Comparison of ENCODE assay signal across 35 cellular contexts in genomic region chr17:81638683-81639082, GRCh38. TPM values are rescaled to one million over a fixed set of nuclear protein-coding genes. Genes with fewer than 3 reads are reported as not detected.
A peak's percentile ranks its signal among the peaks of the same experiment; 100 is the strongest.
DNase-seq lines count a peak whose midpoint lies in the region; ATAC-seq, FAIRE-seq and TF ChIP-seq lines count a peak whose summit lies in the region.
"Had no signal": no experiment of that assay in that cellular context is flagged by ENCODE, and none has a peak within 500 bp of the region (broad histone marks: within the 10 kb centered on the region; RNA-seq: fewer than 3 reads in every experiment).

No MANE protein-coding gene starts in this region.

- CTCF ChIA-PET in activated CD4-positive, alpha-beta memory T cell treated with anti-CD3 and anti-CD28 coated beads, Interleukin-2, amount 10 ng/mL, durations not matched to agents 7 days and 5 days (lab: Charles Lee): no interaction called here
- CTCF ChIA-PET in activated CD4-positive, alpha-beta memory T cell treated with anti-CD3 and anti-CD28 coated beads for 36 hours (lab: Charles Lee): no interaction called here
- CTCF ChIA-PET in CD8-positive, alpha-beta T cell (lab: Charles Lee): no interaction called here

- no peaks in the 10 kb centered on the region for H3K9me3 ChIP-seq in CD8-positive, alpha-beta T cell (ENCODE audit: low read length)
- no peaks in the 10 kb centered on the region for H3K9me3 ChIP-seq in astrocyte (ENCODE audit: insufficient read depth, low read depth, low read length)
- H3K9me3 ChIP-seq: mucosa of descending colon, neutrophil, prostate gland, right lobe of liver, SK-N-SH, spleen, stomach, uterus had no signal

- peaks cover 17% of the 10 kb centered on the region for H3K4me1 Mint-ChIP-seq in activated CD4-positive, alpha-beta memory T cell treated with anti-CD3 and anti-CD28 coated beads, Interleukin-2, amount 10 ng/mL, durations not matched to agents 7 days and 5 days
- peaks cover 19% of the 10 kb centered on the region for H3K4me1 Mint-ChIP-seq in activated CD4-positive, alpha-beta memory T cell treated with anti-CD3 and anti-CD28 coated beads for 36 hours (ENCODE audit: low read depth)
- peaks cover 21% of the 10 kb centered on the region for H3K4me1 Mint-ChIP-seq in CD8-positive, alpha-beta T cell (ENCODE audit: low read depth)
- H3K4me1 Mint-ChIP-seq in astrocyte (ENCODE audit: low read depth, unreplicated experiment): peaks cover 11% of the 10 kb centered on the region
- peaks cover 11 to 26% (median 17%) of the 10 kb centered on the region in 4 donors for H3K4me1 Mint-ChIP-seq in naive thymus-derived CD8-positive, alpha-beta T cell

- no peaks in the 10 kb centered on the region for H3K36me3 ChIP-seq in CD8-positive, alpha-beta T cell (ENCODE audit: insufficient read depth, low read length)
- H3K36me3 ChIP-seq in astrocyte (ENCODE audit: insufficient read depth, low read length): peaks cover 2% of the 10 kb centered on the region
- H3K36me3 ChIP-seq: neutrophil, prostate gland, right lobe of liver, stomach, uterus had no signal

- H3K27me3 ChIP-seq in CD8-positive, alpha-beta T cell (ENCODE audit: insufficient read depth, low read length): no peaks in the 10 kb centered on the region
- H3K27me3 ChIP-seq in astrocyte (ENCODE audit: insufficient read depth, low read length): no peaks in the 10 kb centered on the region
- H3K27me3 ChIP-seq: right lobe of liver, spleen, stomach, uterus had no signal

- H2AFZ ChIP-seq in astrocyte (ENCODE audit: low read depth, low read length): no peak overlapping the region

- FAIRE-seq in astrocyte (lab: Jason Lieb, UNC): no peak
- FAIRE-seq: A204.1 had no signal

- DNase-seq in activated CD4-positive, alpha-beta memory T cell treated with anti-CD3 and anti-CD28 coated beads, Interleukin-2, amount 10 ng/mL, durations not matched to agents 7 days and 5 days: no peak
- no peak for DNase-seq in activated CD4-positive, alpha-beta memory T cell treated with anti-CD3 and anti-CD28 coated beads for 36 hours
- no peak for DNase-seq in CD8-positive, alpha-beta T cell
- DNase-seq in astrocyte (ENCODE audit: low read depth) (no peak), NCI-H526 (lab: John Stamatoyannopoulos, UW) (no peak)
- DNase-seq in naive thymus-derived CD8-positive, alpha-beta T cell: no peak
- DNase-seq: activated CD4-positive, alpha-beta T cell treated with anti-CD3 and anti-CD28 coated beads for 1 hour; activated naive CD4-positive, alpha-beta T cell; activated T-cell treated with anti-CD3 and anti-CD28 coated beads, Interleukin-2, amount 50 U/mL, for 1 hour; anterior cingulate cortex; effector CD4-positive, alpha-beta T cell; EL; H9; hypothalamus; left cardiac atrium; mucosa of descending colon; NCI-H1436; NCI-H2081 treated with DMSO at 0.1 percent for 48 hours; NCI-H2227 treated with DMSO at 0.1 percent for 48 hours; NCI-H526 treated with DMSO at 0.1 percent for 48 hours; NK-92 treated with Interleukin-12 subunit alpha and Interleukin-12 subunit beta, amount 100 ng/mL, for 24 hours; PC-3; right lobe of liver; SK-N-SH; spleen; stomach; uterus had no signal

- POLR2A ChIA-PET in activated CD4-positive, alpha-beta memory T cell treated with anti-CD3 and anti-CD28 coated beads, Interleukin-2, amount 10 ng/mL, durations not matched to agents 7 days and 5 days (lab: Charles Lee): interaction anchor here (0.8 to 1.4 kb wide), 2 partner anchors 15 to 28 kb away, joined by 3 to 5 read pairs; partner anchors contain the start of genes CCDC137 and OXLD1
- POLR2A ChIA-PET in activated CD4-positive, alpha-beta memory T cell treated with anti-CD3 and anti-CD28 coated beads for 36 hours (lab: Charles Lee): no interaction called here
- POLR2A ChIA-PET in CD8-positive, alpha-beta T cell (lab: Charles Lee): interaction anchor here (1.2 kb wide), 1 partner anchor 27 kb away, joined by 3 read pairs; no protein-coding TSS in a partner anchor
- POLR2A ChIA-PET in naive thymus-derived CD8-positive, alpha-beta T cell (lab: Charles Lee): interaction anchor here (0.7 kb wide), 2 partner anchors 20 to 86 kb away, joined by 3 to 6 read pairs; no protein-coding TSS in a partner anchor

- no peak for TF ChIP-seq CTCF in CD8-positive, alpha-beta T cell (IDR thresholded peaks at IDR 0.05)
- TF ChIP-seq CTCF in astrocyte (IDR thresholded peaks at IDR 0.05; ENCODE audit: insufficient read depth, low read depth, low read length): no peak

- intact Hi-C loops in activated CD4-positive, alpha-beta memory T cell treated with anti-CD3 and anti-CD28 coated beads for 36 hours (cut with micrococcal nuclease): no loop called here
- intact Hi-C loops in CD8-positive, alpha-beta T cell (cut with DNase I, micrococcal nuclease): loop anchor here in 1 of 2 experiments (5.0 kb wide), 1 partner anchor 44 kb away; the partner anchor contains the start of genes ARL16 and HGS

- H3K4me1 ChIP-seq in CD8-positive, alpha-beta T cell (ENCODE audit: insufficient read depth, low read length): peaks cover 19% of the 10 kb centered on the region
- peaks cover 22% of the 10 kb centered on the region for H3K4me1 ChIP-seq in astrocyte (ENCODE audit: insufficient read depth, low read length)

- ATAC-seq in CD8-positive, alpha-beta T cell: no peak
- ATAC-seq in naive thymus-derived CD8-positive, alpha-beta T cell: no peak
- ATAC-seq in GM21723 (IDR thresholded peaks at IDR 0.05; ENCODE audit: unreplicated experiment) (no peak), GM18870 (IDR thresholded peaks at IDR 0.05; ENCODE audit: unreplicated experiment) (no peak)
- ATAC-seq: left cardiac atrium, mucosa of descending colon, PC-3, right lobe of liver had no signal

- no peak overlapping the region for H3K4me3 ChIP-seq in CD8-positive, alpha-beta T cell (ENCODE audit: low read depth, low read length)
- H3K4me3 ChIP-seq in astrocyte (ENCODE audit: insufficient read depth, low read depth, low read length): no peak overlapping the region
- H3K4me3 ChIP-seq: lung, mucosa of descending colon, prostate gland, right lobe of liver, spleen, stomach, uterus had no signal

- no peak overlapping the region for H3K27ac ChIP-seq in CD8-positive, alpha-beta T cell (ENCODE audit: low read depth, low read length)
- no peak overlapping the region for H3K27ac ChIP-seq in astrocyte (ENCODE audit: low read depth, low read length)
- H3K27ac ChIP-seq: neutrophil, prostate gland, right lobe of liver, spleen, stomach, uterus had no signal

- H3K9me3 Mint-ChIP-seq in activated CD4-positive, alpha-beta memory T cell treated with anti-CD3 and anti-CD28 coated beads, Interleukin-2, amount 10 ng/mL, durations not matched to agents 7 days and 5 days: no peaks in the 10 kb centered on the region
- no peaks in the 10 kb centered on the region for H3K9me3 Mint-ChIP-seq in activated CD4-positive, alpha-beta memory T cell treated with anti-CD3 and anti-CD28 coated beads for 36 hours
- H3K9me3 Mint-ChIP-seq in CD8-positive, alpha-beta T cell: no peaks in the 10 kb centered on the region
- H3K9me3 Mint-ChIP-seq in astrocyte (ENCODE audit: unreplicated experiment): no peaks in the 10 kb centered on the region
- H3K9me3 Mint-ChIP-seq in naive thymus-derived CD8-positive, alpha-beta T cell: no peaks in the 10 kb centered on the region
- H3K9me3 Mint-ChIP-seq: T-helper 1 cell treated with Interleukin-12 subunit alpha and Interleukin-12 subunit beta and Interleukin-4 antibody, amounts not matched to agents 30 μg/mL and 1 μg/mL, for 36 hours had no signal

- peaks cover 26% of the 10 kb centered on the region for H4K20me1 ChIP-seq in astrocyte (ENCODE audit: insufficient read depth, low read length)

- H3K9ac ChIP-seq in astrocyte (ENCODE audit: low read length): no peak overlapping the region
- H3K9ac ChIP-seq: SK-N-SH had no signal

- peak overlapping the region; percentile 8 for H3K4me3 Mint-ChIP-seq in activated CD4-positive, alpha-beta memory T cell treated with anti-CD3 and anti-CD28 coated beads, Interleukin-2, amount 10 ng/mL, durations not matched to agents 7 days and 5 days
- H3K4me3 Mint-ChIP-seq in activated CD4-positive, alpha-beta memory T cell treated with anti-CD3 and anti-CD28 coated beads for 36 hours: no peak overlapping the region
- H3K4me3 Mint-ChIP-seq in CD8-positive, alpha-beta T cell: peak overlapping the region; percentile 49
- H3K4me3 Mint-ChIP-seq in astrocyte (ENCODE audit: unreplicated experiment): peak overlapping the region; percentile 74
- peak overlapping the region in 9 of 10 donors; percentile 13 to 59 (median 31) for H3K4me3 Mint-ChIP-seq in naive thymus-derived CD8-positive, alpha-beta T cell
- H3K4me3 Mint-ChIP-seq: T-helper 1 cell treated with Interleukin-12 subunit alpha and Interleukin-12 subunit beta and Interleukin-4 antibody, amounts not matched to agents 30 μg/mL and 1 μg/mL, for 36 hours had no signal

- H3K4me2 ChIP-seq in astrocyte (ENCODE audit: low read length): no peak overlapping the region

- H3K27ac Mint-ChIP-seq in activated CD4-positive, alpha-beta memory T cell treated with anti-CD3 and anti-CD28 coated beads, Interleukin-2, amount 10 ng/mL, durations not matched to agents 7 days and 5 days: no peak overlapping the region
- H3K27ac Mint-ChIP-seq in activated CD4-positive, alpha-beta memory T cell treated with anti-CD3 and anti-CD28 coated beads for 36 hours: no peak overlapping the region
- no peak overlapping the region for H3K27ac Mint-ChIP-seq in CD8-positive, alpha-beta T cell
- no peak overlapping the region for H3K27ac Mint-ChIP-seq in astrocyte (ENCODE audit: unreplicated experiment)
- H3K27ac Mint-ChIP-seq in naive thymus-derived CD8-positive, alpha-beta T cell: peak overlapping the region in 4 of 10 donors; percentile 14 to 75 (median 48)
- H3K27ac Mint-ChIP-seq: H9; T-helper 1 cell treated with Interleukin-12 subunit alpha and Interleukin-12 subunit beta and Interleukin-4 antibody, amounts not matched to agents 30 μg/mL and 1 μg/mL, for 36 hours had no signal

- H3K36me3 Mint-ChIP-seq in activated CD4-positive, alpha-beta memory T cell treated with anti-CD3 and anti-CD28 coated beads, Interleukin-2, amount 10 ng/mL, durations not matched to agents 7 days and 5 days (ENCODE audit: low read depth): peaks cover 7% of the 10 kb centered on the region
- peaks cover 3% of the 10 kb centered on the region for H3K36me3 Mint-ChIP-seq in activated CD4-positive, alpha-beta memory T cell treated with anti-CD3 and anti-CD28 coated beads for 36 hours
- H3K36me3 Mint-ChIP-seq in CD8-positive, alpha-beta T cell: peaks cover 4% of the 10 kb centered on the region
- no peaks in the 10 kb centered on the region for H3K36me3 Mint-ChIP-seq in astrocyte (ENCODE audit: low read depth, unreplicated experiment)
- no peaks in the 10 kb centered on the region for H3K36me3 Mint-ChIP-seq in naive thymus-derived CD8-positive, alpha-beta T cell

- H3K27me3 Mint-ChIP-seq in activated CD4-positive, alpha-beta memory T cell treated with anti-CD3 and anti-CD28 coated beads, Interleukin-2, amount 10 ng/mL, durations not matched to agents 7 days and 5 days: no peaks in the 10 kb centered on the region
- H3K27me3 Mint-ChIP-seq in activated CD4-positive, alpha-beta memory T cell treated with anti-CD3 and anti-CD28 coated beads for 36 hours: no peaks in the 10 kb centered on the region
- H3K27me3 Mint-ChIP-seq in CD8-positive, alpha-beta T cell (ENCODE audit: low read depth): no peaks in the 10 kb centered on the region
- no peaks in the 10 kb centered on the region for H3K27me3 Mint-ChIP-seq in astrocyte (ENCODE audit: low read depth, unreplicated experiment)
- no peaks in the 10 kb centered on the region for H3K27me3 Mint-ChIP-seq in naive thymus-derived CD8-positive, alpha-beta T cell

- H3K79me2 ChIP-seq in astrocyte (ENCODE audit: insufficient read depth, low read length): peaks cover 31% of the 10 kb centered on the region

RNA-seq across cellular contexts. Expression of gene TSPAN10, which starts 1.7 kb away (rescaled TPM):
- total RNA-seq in activated CD4-positive, alpha-beta memory T cell treated with anti-CD3 and anti-CD28 coated beads, Interleukin-2, amount 10 ng/mL, durations not matched to agents 7 days and 5 days: under 1 TPM; 0.38 to 0.43 TPM
- total RNA-seq in activated CD4-positive, alpha-beta memory T cell treated with anti-CD3 and anti-CD28 coated beads for 36 hours: under 1 TPM; 0.36 to 0.45 TPM
- under 1 TPM; 0.17 to 0.22 TPM for total RNA-seq in CD8-positive, alpha-beta T cell
- 2.7 and 3.2 TPM in 2 replicates for total RNA-seq in astrocyte
- total RNA-seq in naive thymus-derived CD8-positive, alpha-beta T cell: under 1 TPM; 0.80 to 0.86 TPM
- 1 to 10 TPM in 2 of 3 donors, under 1 TPM in 1; 0.83 to 4.0 (median 1.6) TPM for polyA plus RNA-seq in naive thymus-derived CD8-positive, alpha-beta T cell
- total RNA-seq: stomach had no signal

RNA-seq across cellular contexts. Expression of gene NPLOC4, which starts 1.8 kb away (rescaled TPM):
- 10 to 100 TPM; 84.6 to 89.0 TPM for total RNA-seq in activated CD4-positive, alpha-beta memory T cell treated with anti-CD3 and anti-CD28 coated beads, Interleukin-2, amount 10 ng/mL, durations not matched to agents 7 days and 5 days
- 10 to 100 TPM; 78.4 to 93.2 TPM for total RNA-seq in activated CD4-positive, alpha-beta memory T cell treated with anti-CD3 and anti-CD28 coated beads for 36 hours
- total RNA-seq in CD8-positive, alpha-beta T cell: 10 to 100 TPM; 55.9 to 69.6 TPM
- 125 and 127 TPM in 2 replicates for total RNA-seq in astrocyte
- total RNA-seq in naive thymus-derived CD8-positive, alpha-beta T cell: 100 to 1,000 TPM in 1 of 2 experiments, 10 to 100 TPM in 1; 91.1 to 101 TPM
- polyA plus RNA-seq in naive thymus-derived CD8-positive, alpha-beta T cell: 10 to 100 TPM; 46.3 to 57.8 (median 51.2) TPM

RNA-seq across cellular contexts. Expression of gene PDE6G, which starts 17.7 kb away (rescaled TPM):
- 10 to 100 TPM; 10.0 to 10.9 TPM for total RNA-seq in activated CD4-positive, alpha-beta memory T cell treated with anti-CD3 and anti-CD28 coated beads, Interleukin-2, amount 10 ng/mL, durations not matched to agents 7 days and 5 days
- 1 to 10 TPM; 1.1 to 1.5 TPM for total RNA-seq in activated CD4-positive, alpha-beta memory T cell treated with anti-CD3 and anti-CD28 coated beads for 36 hours
- total RNA-seq in CD8-positive, alpha-beta T cell: 1 to 10 TPM; 3.4 to 4.0 TPM
- total RNA-seq in astrocyte: not detected in 2 replicates
- total RNA-seq in naive thymus-derived CD8-positive, alpha-beta T cell: 1 to 10 TPM; 5.8 to 7.8 TPM
- polyA plus RNA-seq in naive thymus-derived CD8-positive, alpha-beta T cell: 10 to 100 TPM in 2 of 3 donors, 1 to 10 TPM in 1; 4.6 to 19.6 (median 15.3) TPM
- total RNA-seq: LHCN-M2, PC-3, prostate gland had no signal

RNA-seq across cellular contexts. Expression of gene OXLD1, which starts 27.7 kb away (rescaled TPM):
- 10 to 100 TPM; 59.3 TPM for total RNA-seq in activated CD4-positive, alpha-beta memory T cell treated with anti-CD3 and anti-CD28 coated beads, Interleukin-2, amount 10 ng/mL, durations not matched to agents 7 days and 5 days
- total RNA-seq in activated CD4-positive, alpha-beta memory T cell treated with anti-CD3 and anti-CD28 coated beads for 36 hours: 10 to 100 TPM; 49.6 to 57.7 TPM
- 10 to 100 TPM; 24.4 to 26.1 TPM for total RNA-seq in CD8-positive, alpha-beta T cell
- total RNA-seq in astrocyte: 22.0 and 28.5 TPM in 2 replicates
- total RNA-seq in naive thymus-derived CD8-positive, alpha-beta T cell: 10 to 100 TPM; 69.4 to 71.7 TPM
- polyA plus RNA-seq in naive thymus-derived CD8-positive, alpha-beta T cell: 100 to 1,000 TPM in 1 of 3 donors, 10 to 100 TPM in 2; 67.6 to 110 (median 98.3) TPM

RNA-seq across cellular contexts. Expression of gene CCDC137, which starts 27.9 kb away (rescaled TPM):
- 10 to 100 TPM; 28.8 to 33.3 TPM for total RNA-seq in activated CD4-positive, alpha-beta memory T cell treated with anti-CD3 and anti-CD28 coated beads, Interleukin-2, amount 10 ng/mL, durations not matched to agents 7 days and 5 days
- 10 to 100 TPM; 34.0 to 36.8 TPM for total RNA-seq in activated CD4-positive, alpha-beta memory T cell treated with anti-CD3 and anti-CD28 coated beads for 36 hours
- total RNA-seq in CD8-positive, alpha-beta T cell: 10 to 100 TPM; 18.0 to 19.9 TPM
- total RNA-seq in astrocyte: 25.2 and 29.4 TPM in 2 replicates
- 10 to 100 TPM; 23.5 to 30.2 TPM for total RNA-seq in naive thymus-derived CD8-positive, alpha-beta T cell
- polyA plus RNA-seq in naive thymus-derived CD8-positive, alpha-beta T cell: 10 to 100 TPM; 11.0 to 23.9 (median 11.1) TPM
